In genomic region chr9:33439731-33440130, GRCh38 we compare ENCODE assay signal across 1 cellular context.
TF ChIP-seq lines count a peak whose summit lies in the region.

No MANE protein-coding gene starts in this region.

TF ChIP-seq in HCT116, 20 proteins besides CTCF, POLR2A, EP300 and RAD21 (continued from another document):
- TF ChIP-seq, protein P1, sequence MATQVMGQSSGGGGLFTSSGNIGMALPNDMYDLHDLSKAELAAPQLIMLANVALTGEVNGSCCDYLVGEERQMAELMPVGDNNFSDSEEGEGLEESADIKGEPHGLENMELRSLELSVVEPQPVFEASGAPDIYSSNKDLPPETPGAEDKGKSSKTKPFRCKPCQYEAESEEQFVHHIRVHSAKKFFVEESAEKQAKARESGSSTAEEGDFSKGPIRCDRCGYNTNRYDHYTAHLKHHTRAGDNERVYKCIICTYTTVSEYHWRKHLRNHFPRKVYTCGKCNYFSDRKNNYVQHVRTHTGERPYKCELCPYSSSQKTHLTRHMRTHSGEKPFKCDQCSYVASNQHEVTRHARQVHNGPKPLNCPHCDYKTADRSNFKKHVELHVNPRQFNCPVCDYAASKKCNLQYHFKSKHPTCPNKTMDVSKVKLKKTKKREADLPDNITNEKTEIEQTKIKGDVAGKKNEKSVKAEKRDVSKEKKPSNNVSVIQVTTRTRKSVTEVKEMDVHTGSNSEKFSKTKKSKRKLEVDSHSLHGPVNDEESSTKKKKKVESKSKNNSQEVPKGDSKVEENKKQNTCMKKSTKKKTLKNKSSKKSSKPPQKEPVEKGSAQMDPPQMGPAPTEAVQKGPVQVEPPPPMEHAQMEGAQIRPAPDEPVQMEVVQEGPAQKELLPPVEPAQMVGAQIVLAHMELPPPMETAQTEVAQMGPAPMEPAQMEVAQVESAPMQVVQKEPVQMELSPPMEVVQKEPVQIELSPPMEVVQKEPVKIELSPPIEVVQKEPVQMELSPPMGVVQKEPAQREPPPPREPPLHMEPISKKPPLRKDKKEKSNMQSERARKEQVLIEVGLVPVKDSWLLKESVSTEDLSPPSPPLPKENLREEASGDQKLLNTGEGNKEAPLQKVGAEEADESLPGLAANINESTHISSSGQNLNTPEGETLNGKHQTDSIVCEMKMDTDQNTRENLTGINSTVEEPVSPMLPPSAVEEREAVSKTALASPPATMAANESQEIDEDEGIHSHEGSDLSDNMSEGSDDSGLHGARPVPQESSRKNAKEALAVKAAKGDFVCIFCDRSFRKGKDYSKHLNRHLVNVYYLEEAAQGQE (IDR thresholded peaks at IDR 0.05; ENCODE audit: low read depth): no peak
- no peak for TF ChIP-seq EZH2 (IDR thresholded peaks at IDR 0.05)
- no peak for TF ChIP-seq ATF3 (IDR thresholded peaks at IDR 0.05)
- no peak for TF ChIP-seq TCF7L2 (IDR thresholded peaks at IDR 0.05; ENCODE audit: borderline replicate concordance, extremely low read depth, insufficient read depth, insufficient read length)
- no peak for TF ChIP-seq EZH2phosphoT487 (IDR thresholded peaks at IDR 0.05; ENCODE audit: borderline replicate concordance)
- TF ChIP-seq CBX3 (IDR thresholded peaks at IDR 0.05; ENCODE audit: low read depth): no peak
- TF ChIP-seq POLR2AphosphoS5 (IDR thresholded peaks at IDR 0.05; ENCODE audit: low read depth, low read length): no peak
- no peak for TF ChIP-seq ZNF274 (IDR thresholded peaks at IDR 0.05; ENCODE audit: low read depth, low read length)
- no peak for TF ChIP-seq SIN3A (IDR thresholded peaks at IDR 0.05; ENCODE audit: low read depth)
- TF ChIP-seq SP1 (IDR thresholded peaks at IDR 0.05; ENCODE audit: low read depth): no peak
- TF ChIP-seq JUND (IDR thresholded peaks at IDR 0.05): no peak
- no peak for TF ChIP-seq SRF (IDR thresholded peaks at IDR 0.05; ENCODE audit: low read depth)
- no peak for TF ChIP-seq ZBTB33 (IDR thresholded peaks at IDR 0.05; ENCODE audit: extremely low read depth, insufficient replicate concordance, low read length)
- TF ChIP-seq ZFX (IDR thresholded peaks at IDR 0.05): no peak
- no peak for TF ChIP-seq YY1 (IDR thresholded peaks at IDR 0.05; ENCODE audit: extremely low read depth, insufficient replicate concordance, low read depth, low read length)
